ENCODE assay signal across 8 cellular contexts in genomic region chr6:28940294-28940858, GRCh38. TPM values are rescaled to one million over a fixed set of nuclear protein-coding genes. Genes with fewer than 3 reads are reported as not detected.
A peak's percentile ranks its signal among the peaks of the same experiment; 100 is the strongest.
DNase-seq lines count a peak whose midpoint lies in the region; ATAC-seq and TF ChIP-seq lines count a peak whose summit lies in the region.

No MANE protein-coding gene starts in this region.

- TF ChIP-seq CTCF in GM12875 (IDR thresholded peaks at IDR 0.05; ENCODE audit: borderline replicate concordance, insufficient read depth, low read depth, low read length) (no peak), epithelial cell of esophagus (IDR thresholded peaks at IDR 0.05; ENCODE audit: insufficient read depth, low read depth, low read length, missing control alignments) (no peak), thoracic aorta (IDR thresholded peaks at IDR 0.05) (no peak)

- ATAC-seq in HG02763 (IDR thresholded peaks at IDR 0.05; ENCODE audit: unreplicated experiment) (peak; percentile 9), thoracic aorta (ENCODE audit: insufficient number of reproducible peaks, low FRiP score, low read depth) (peak; percentile 3)

- DNase-seq in NCI-H345 (lab: John Stamatoyannopoulos, UW) (peak; percentile 65), epithelial cell of esophagus (ENCODE audit: low read depth) (peak; percentile 85), thoracic aorta (ENCODE audit: low spot score) (peak; percentile 16), KBM-7 (no peak)
- peak; percentile 24 to 51 (median 44) for DNase-seq in activated CD8-positive, alpha-beta memory T cell treated with anti-CD3 and anti-CD28 coated beads for 48 hours (ENCODE audit: low read depth in 2 of 3, low spot score in 2 of 3)

- H3K4me3 ChIP-seq in GM12875 (ENCODE audit: low read depth, low read length) (peak overlapping the region; percentile 49), epithelial cell of esophagus (ENCODE audit: low read length) (peak overlapping the region; percentile 92), mucosa of stomach (ENCODE audit: low read length) (peak overlapping the region; percentile 28), thoracic aorta (peak overlapping the region; percentile 81)

- no peaks in the 10 kb centered on the region for H3K36me3 ChIP-seq in mucosa of stomach (ENCODE audit: control insufficient read depth, insufficient read depth, low read length)
- H3K36me3 ChIP-seq in thoracic aorta, result no peaks in the 10 kb centered on the region

- peak overlapping the region; percentile 69 for H3K9ac ChIP-seq in mucosa of stomach (ENCODE audit: low read length)

- H3K4me1 ChIP-seq in mucosa of stomach (ENCODE audit: control insufficient read depth, insufficient read depth, low read length) (peaks cover 6% of the 10 kb centered on the region), thoracic aorta (ENCODE audit: control insufficient read depth in 1 of 2, low read depth in 2 of 2) (peaks cover 6 to 7% of the 10 kb centered on the region in 2 donors)

- H3K9me3 ChIP-seq in mucosa of stomach (ENCODE audit: control insufficient read depth, low read length) (no peaks in the 10 kb centered on the region), thoracic aorta (no peaks in the 10 kb centered on the region)

- peak overlapping the region; percentile 84 to 91 for H3K27ac ChIP-seq in thoracic aorta

- H3K27me3 ChIP-seq in mucosa of stomach (ENCODE audit: control insufficient read depth, insufficient read depth, low read length), result no peaks in the 10 kb centered on the region
- no peaks in the 10 kb centered on the region for H3K27me3 ChIP-seq in thoracic aorta (replicated peaks; ENCODE audit: insufficient read depth)

- in situ Hi-C loops in KBM-7 (cut with MboI; ENCODE audit: low pct_unique_long_range_greater_than_20kb, low sequenced_read_pairs), result no loop called here

RNA-seq across cellular contexts. Expression of gene TRIM27, which starts 16.6 kb away (rescaled TPM):
- 10 to 100 TPM; 61.9 to 86.2 TPM for total RNA-seq in thoracic aorta

Comparison
In these comparisons a context has a peak if more than half of its experiments do, and no peak if none do; other contexts are left out.
1. H3K4me3 ChIP-seq: peak in every context shown above with its lines; median percentile 92 in epithelial cell of esophagus; 81 in thoracic aorta; 49 in GM12875; 28 in mucosa of stomach.